In genomic region chr2:169771612-169772011, GRCh38 we compare ENCODE assay signal across 1 cellular context.
TF ChIP-seq lines count a peak whose summit lies in the region.

No MANE protein-coding gene starts in this region.

TF ChIP-seq in K562, 482 proteins besides CTCF, POLR2A, EP300 and RAD21:
- TF ChIP-seq, protein P1, sequence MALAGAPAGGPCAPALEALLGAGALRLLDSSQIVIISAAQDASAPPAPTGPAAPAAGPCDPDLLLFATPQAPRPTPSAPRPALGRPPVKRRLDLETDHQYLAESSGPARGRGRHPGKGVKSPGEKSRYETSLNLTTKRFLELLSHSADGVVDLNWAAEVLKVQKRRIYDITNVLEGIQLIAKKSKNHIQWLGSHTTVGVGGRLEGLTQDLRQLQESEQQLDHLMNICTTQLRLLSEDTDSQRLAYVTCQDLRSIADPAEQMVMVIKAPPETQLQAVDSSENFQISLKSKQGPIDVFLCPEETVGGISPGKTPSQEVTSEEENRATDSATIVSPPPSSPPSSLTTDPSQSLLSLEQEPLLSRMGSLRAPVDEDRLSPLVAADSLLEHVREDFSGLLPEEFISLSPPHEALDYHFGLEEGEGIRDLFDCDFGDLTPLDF (CRISPR knock-in tag; IDR thresholded peaks at IDR 0.05) = no peak
- TF ChIP-seq RBM15 (IDR thresholded peaks at IDR 0.05; ENCODE audit: insufficient read depth, low read length) (no peak), PKNOX1 (IDR thresholded peaks at IDR 0.05) (peak; percentile 31; the same call in 1 of the 2 replicates), ETS2 (tag; IDR thresholded peaks at IDR 0.05; ENCODE audit: borderline replicate concordance, poor library complexity, severe bottlenecking) (no peak), PHTF2 (CRISPR knock-in tag; IDR thresholded peaks at IDR 0.05) (no peak), CBX1 (IDR thresholded peaks at IDR 0.05; ENCODE audit: low read depth) (no peak), SLC30A9 (CRISPR knock-in tag; IDR thresholded peaks at IDR 0.05) (no peak), HCFC1 (IDR thresholded peaks at IDR 0.05; ENCODE audit: low read depth, low read length) (no peak), TSC22D4 (tag; IDR thresholded peaks at IDR 0.05) (no peak)
- TF ChIP-seq, protein P2, sequence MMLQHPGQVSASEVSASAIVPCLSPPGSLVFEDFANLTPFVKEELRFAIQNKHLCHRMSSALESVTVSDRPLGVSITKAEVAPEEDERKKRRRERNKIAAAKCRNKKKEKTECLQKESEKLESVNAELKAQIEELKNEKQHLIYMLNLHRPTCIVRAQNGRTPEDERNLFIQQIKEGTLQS (IDR thresholded peaks at IDR 0.05) = peak; percentile 16; the same call in 1 of the 2 replicates
- TF ChIP-seq, protein P2 (CRISPR knock-in tag; conservative IDR thresholded peaks at IDR 0.05) = no peak
